ENCODE assay signal across 15 cellular contexts in genomic region chr10:116802876-116803275, GRCh38. TPM values are rescaled to one million over a fixed set of nuclear protein-coding genes. Genes with fewer than 3 reads are reported as not detected.
DNase-seq lines count a peak whose midpoint lies in the region; ATAC-seq and TF ChIP-seq lines count a peak whose summit lies in the region.
"Had no signal": no experiment of that assay in that cellular context is flagged by ENCODE, and none has a peak within 500 bp of the region (broad histone marks: within the 10 kb centered on the region; RNA-seq: fewer than 3 reads in every experiment).

No MANE protein-coding gene starts in this region.

- H3K27me3 Mint-ChIP-seq in IgD-negative memory B cell (no peaks in the 10 kb centered on the region), WTC11 (ENCODE audit: low read depth) (peaks cover 4% of the 10 kb centered on the region)

- H3K27ac ChIP-seq in prostate gland: no peak overlapping the region

- H3K27me3 ChIP-seq in prostate gland (replicated peaks; ENCODE audit: insufficient read depth): no peaks in the 10 kb centered on the region

- peak overlapping the region in 2 of 3 donors; percentile 65 to 82 for H3K27ac Mint-ChIP-seq in IgD-negative memory B cell
- peak overlapping the region; percentile 21; the same call in 1 of the 2 replicates for H3K27ac Mint-ChIP-seq in WTC11

- H3K36me3 Mint-ChIP-seq in IgD-negative memory B cell: no peaks in the 10 kb centered on the region
- H3K36me3 Mint-ChIP-seq in WTC11: no peaks in the 10 kb centered on the region
- H3K36me3 Mint-ChIP-seq: CD4-positive, alpha-beta memory T cell had no signal

- DNase-seq in WTC11 (ENCODE audit: low spot score) (no peak), mesenteric fat pad (ENCODE audit: low spot score) (peak; percentile 72), sciatic nerve (ENCODE audit: low spot score) (peak; percentile 37), G401 (ENCODE audit: low spot score) (no peak), NCI-H524 treated with DMSO at 0.1 percent for 48 hours (lab: John Stamatoyannopoulos, UW) (no peak), prostate gland (ENCODE audit: low spot score) (no peak), NCI-H2081 (lab: John Stamatoyannopoulos, UW) (no peak)
- DNase-seq: C1 segment of cervical spinal cord; Calu3; CD4-positive, alpha-beta memory T cell; COR-L47; DMS53; DMS79 treated with DMSO at 0.1 percent for 48 hours; GOT3 had no signal

- no peak overlapping the region for H3K4me3 ChIP-seq in prostate gland

- no peaks in the 10 kb centered on the region for H3K4me1 Mint-ChIP-seq in IgD-negative memory B cell
- peaks cover 29% of the 10 kb centered on the region for H3K4me1 Mint-ChIP-seq in WTC11
- H3K4me1 Mint-ChIP-seq: CD4-positive, alpha-beta memory T cell had no signal

- intact Hi-C loops in sciatic nerve (cut with DNase I): no loop called here
- intact Hi-C loops in prostate gland (cut with DNase I): no loop called here

- H3K9me3 Mint-ChIP-seq in IgD-negative memory B cell (no peaks in the 10 kb centered on the region), WTC11 (no peaks in the 10 kb centered on the region)
- H3K9me3 Mint-ChIP-seq: CD4-positive, alpha-beta memory T cell had no signal

- H3K4me3 Mint-ChIP-seq in IgD-negative memory B cell (no peak overlapping the region), WTC11 (no peak overlapping the region)
- H3K4me3 Mint-ChIP-seq: CD4-positive, alpha-beta memory T cell had no signal

- no peak for TF ChIP-seq CTCF in WTC11 (IDR thresholded peaks at IDR 0.05)
- no peak for TF ChIP-seq CTCF in prostate gland (IDR thresholded peaks at IDR 0.05)

- POLR2A ChIA-PET in WTC11 (lab: Charles Lee): no interaction called here

- in situ Hi-C loops in G401 (cut with HindIII; ENCODE audit: low sequenced_read_pairs): loop anchor here (25.0 kb wide), 1 partner anchor 359 kb away; no protein-coding TSS in a partner anchor

- 87% methylated on average over 18 of the region's 19 CpGs for WGBS in prostate gland

- no peak for TF ChIP-seq POLR2A in prostate gland (IDR thresholded peaks at IDR 0.05)

- no peaks in the 10 kb centered on the region for H3K4me1 ChIP-seq in prostate gland (replicated peaks)

- CTCF ChIA-PET in WTC11 (lab: Charles Lee): interaction anchor here (1.0 kb wide), 1 partner anchor 365 kb away, joined by 4 read pairs; no protein-coding TSS in a partner anchor

- no peaks in the 10 kb centered on the region for H3K36me3 ChIP-seq in prostate gland

- H3K9me3 ChIP-seq in prostate gland: no peaks in the 10 kb centered on the region

- ATAC-seq in WTC11 (no peak), sciatic nerve (no peak)

TF ChIP-seq in WTC11, 78 proteins besides CTCF, POLR2A, EP300 and RAD21:
- TF ChIP-seq ESRRA (CRISPR knock-in tag; IDR thresholded peaks at IDR 0.05; ENCODE audit: borderline replicate concordance) (no peak), RELA (CRISPR knock-in tag; IDR thresholded peaks at IDR 0.05; ENCODE audit: borderline replicate concordance) (no peak), ATF1 (CRISPR knock-in tag; IDR thresholded peaks at IDR 0.05) (no peak), SP1 (CRISPR knock-in tag; conservative IDR thresholded peaks at IDR 0.05) (no peak), ZNF219 (CRISPR knock-in tag; IDR thresholded peaks at IDR 0.05; ENCODE audit: borderline replicate concordance) (no peak), MXD4 (CRISPR knock-in tag; IDR thresholded peaks at IDR 0.05; ENCODE audit: borderline replicate concordance) (no peak), CREB1 (CRISPR knock-in tag; IDR thresholded peaks at IDR 0.05) (no peak), IRF1 (CRISPR knock-in tag; IDR thresholded peaks at IDR 0.05) (no peak), TCF7 (CRISPR knock-in tag; IDR thresholded peaks at IDR 0.05; ENCODE audit: low read depth) (no peak)
- TF ChIP-seq, protein P1, sequence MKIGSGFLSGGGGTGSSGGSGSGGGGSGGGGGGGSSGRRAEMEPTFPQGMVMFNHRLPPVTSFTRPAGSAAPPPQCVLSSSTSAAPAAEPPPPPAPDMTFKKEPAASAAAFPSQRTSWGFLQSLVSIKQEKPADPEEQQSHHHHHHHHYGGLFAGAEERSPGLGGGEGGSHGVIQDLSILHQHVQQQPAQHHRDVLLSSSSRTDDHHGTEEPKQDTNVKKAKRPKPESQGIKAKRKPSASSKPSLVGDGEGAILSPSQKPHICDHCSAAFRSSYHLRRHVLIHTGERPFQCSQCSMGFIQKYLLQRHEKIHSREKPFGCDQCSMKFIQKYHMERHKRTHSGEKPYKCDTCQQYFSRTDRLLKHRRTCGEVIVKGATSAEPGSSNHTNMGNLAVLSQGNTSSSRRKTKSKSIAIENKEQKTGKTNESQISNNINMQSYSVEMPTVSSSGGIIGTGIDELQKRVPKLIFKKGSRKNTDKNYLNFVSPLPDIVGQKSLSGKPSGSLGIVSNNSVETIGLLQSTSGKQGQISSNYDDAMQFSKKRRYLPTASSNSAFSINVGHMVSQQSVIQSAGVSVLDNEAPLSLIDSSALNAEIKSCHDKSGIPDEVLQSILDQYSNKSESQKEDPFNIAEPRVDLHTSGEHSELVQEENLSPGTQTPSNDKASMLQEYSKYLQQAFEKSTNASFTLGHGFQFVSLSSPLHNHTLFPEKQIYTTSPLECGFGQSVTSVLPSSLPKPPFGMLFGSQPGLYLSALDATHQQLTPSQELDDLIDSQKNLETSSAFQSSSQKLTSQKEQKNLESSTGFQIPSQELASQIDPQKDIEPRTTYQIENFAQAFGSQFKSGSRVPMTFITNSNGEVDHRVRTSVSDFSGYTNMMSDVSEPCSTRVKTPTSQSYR (CRISPR knock-in tag; IDR thresholded peaks at IDR 0.05): no peak
- TF ChIP-seq, protein P2, sequence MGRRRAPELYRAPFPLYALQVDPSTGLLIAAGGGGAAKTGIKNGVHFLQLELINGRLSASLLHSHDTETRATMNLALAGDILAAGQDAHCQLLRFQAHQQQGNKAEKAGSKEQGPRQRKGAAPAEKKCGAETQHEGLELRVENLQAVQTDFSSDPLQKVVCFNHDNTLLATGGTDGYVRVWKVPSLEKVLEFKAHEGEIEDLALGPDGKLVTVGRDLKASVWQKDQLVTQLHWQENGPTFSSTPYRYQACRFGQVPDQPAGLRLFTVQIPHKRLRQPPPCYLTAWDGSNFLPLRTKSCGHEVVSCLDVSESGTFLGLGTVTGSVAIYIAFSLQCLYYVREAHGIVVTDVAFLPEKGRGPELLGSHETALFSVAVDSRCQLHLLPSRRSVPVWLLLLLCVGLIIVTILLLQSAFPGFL (CRISPR knock-in tag; IDR thresholded peaks at IDR 0.05; ENCODE audit: borderline replicate concordance): no peak

RNA-seq across cellular contexts. Expression of gene ENO4, which starts 46.4 kb away (rescaled TPM):
- 0.45 TPM for polyA plus RNA-seq in IgD-negative memory B cell
- 0.27 to 1.1 TPM (median 0.42 TPM) in 3 replicates for total RNA-seq in WTC11 (2021)
- 0.45 TPM for total RNA-seq in mesenteric fat pad
- total RNA-seq in sciatic nerve: 1.2 TPM
- total RNA-seq in G401 (2014; rRNA removed; shearing (Covaris generic)): 0.49 TPM in 1 of 2 replicates, not detected in the other
- total RNA-seq in prostate gland: under 1 TPM; 0.27 to 0.91 TPM
- total RNA-seq: CD4-positive, alpha-beta memory T cell had no signal
- polyA plus RNA-seq: CD4-positive, alpha-beta memory T cell had no signal

Comparison
In these comparisons a context has a peak if more than half of its experiments do, and no peak if none do; other contexts are left out.
1. DNase-seq: peak in mesenteric fat pad (single experiment) and sciatic nerve (single experiment); none in WTC11 (single experiment), G401 (single experiment), NCI-H524 treated with DMSO at 0.1 percent for 48 hours (single experiment), prostate gland (single experiment) and NCI-H2081 (0 of 2).